Comparison of ENCODE assay signal across 8 cellular contexts in the genomic region with DNA sequence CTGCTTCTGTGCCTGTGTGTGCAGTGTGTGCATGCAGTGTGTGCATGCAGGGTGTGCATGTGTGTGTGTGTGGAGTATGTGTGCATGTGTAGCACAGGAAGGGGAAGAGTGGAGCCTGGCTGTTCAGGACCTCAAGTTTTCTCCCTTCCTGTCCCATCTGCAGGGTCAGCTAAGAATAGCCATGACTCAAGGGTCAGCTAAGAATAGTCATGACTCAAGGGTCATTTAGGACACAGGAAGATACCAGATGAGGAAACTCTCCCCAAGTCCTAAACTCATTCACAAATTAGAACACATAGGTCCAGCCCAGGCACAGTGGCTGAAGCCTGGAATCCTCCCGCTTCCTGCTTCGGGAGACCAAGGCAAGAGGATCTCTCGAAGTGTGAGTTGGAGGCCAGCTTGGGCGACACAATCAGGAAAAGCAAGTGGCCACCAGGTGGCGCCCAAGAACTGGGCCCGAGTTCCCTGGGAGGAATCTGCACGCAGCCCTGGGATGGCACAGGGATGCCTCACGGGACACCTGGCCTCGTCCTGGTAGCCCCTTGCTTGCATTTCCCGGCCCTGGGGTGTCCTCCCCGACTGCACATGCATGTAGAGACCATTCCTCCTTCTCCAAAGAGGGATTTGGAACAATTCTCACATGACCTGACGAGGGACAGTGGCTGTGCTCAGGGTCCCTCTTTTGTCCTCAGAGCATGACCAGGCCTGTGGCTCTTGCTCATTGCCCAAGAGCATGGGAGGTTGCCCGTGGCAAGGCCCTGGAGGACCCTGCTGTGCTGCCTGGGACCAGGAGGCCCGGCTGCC. TPM values are rescaled to one million over a fixed set of nuclear protein-coding genes. Genes with fewer than 3 reads are reported as not detected.
A peak's percentile ranks its signal among the peaks of the same experiment; 100 is the strongest.
DNase-seq lines count a peak whose midpoint lies in the region; ATAC-seq and TF ChIP-seq lines count a peak whose summit lies in the region.

No MANE protein-coding gene starts in this region.

- H3K9me3 ChIP-seq in CD8-positive, alpha-beta memory T cell (ENCODE audit: low read length) = no peaks in the 10 kb centered on the region
- no peaks in the 10 kb centered on the region for H3K9me3 ChIP-seq in MG63

- H3K36me3 ChIP-seq in CD8-positive, alpha-beta memory T cell (ENCODE audit: insufficient read depth, low read length) = no peaks in the 10 kb centered on the region
- H3K36me3 ChIP-seq in MG63 (no peaks in the 10 kb centered on the region), kidney epithelial cell (ENCODE audit: control insufficient read depth, insufficient read depth, low read length) (no peaks in the 10 kb centered on the region)

- CTCF ChIA-PET in CD8-positive, alpha-beta memory T cell (lab: Charles Lee) = interaction anchor here (0.8 to 2.4 kb wide), 12 partner anchors 10 to 160 kb away, joined by 3 to 10 read pairs (median 3); partner anchors contain the start of gene VOPP1

- ATAC-seq in GM19452 (IDR thresholded peaks at IDR 0.05; ENCODE audit: unreplicated experiment) = peak; percentile 53
- ATAC-seq in HG03039 (IDR thresholded peaks at IDR 0.05; ENCODE audit: unreplicated experiment) = no peak

- POLR2A ChIA-PET in CD8-positive, alpha-beta memory T cell (lab: Charles Lee) = no interaction called here

- peaks cover 0 to 2% (median 0%) of the 10 kb centered on the region in 3 donors for H3K36me3 Mint-ChIP-seq in CD8-positive, alpha-beta memory T cell

- peaks cover 2 to 5% (median 4%) of the 10 kb centered on the region in 3 donors for H3K4me1 Mint-ChIP-seq in CD8-positive, alpha-beta memory T cell

- peak; percentile 77 for TF ChIP-seq CTCF in astrocyte of the spinal cord (IDR thresholded peaks at IDR 0.05; ENCODE audit: low read depth, low read length)
- TF ChIP-seq CTCF in kidney epithelial cell (IDR thresholded peaks at IDR 0.05; ENCODE audit: insufficient read depth, low read length, poor library complexity, severe bottlenecking) = peak; percentile 77

- H3K27me3 ChIP-seq in CD8-positive, alpha-beta memory T cell (ENCODE audit: insufficient read depth, low read length, poor library complexity, severe bottlenecking) = no peaks in the 10 kb centered on the region
- H3K27me3 ChIP-seq in MG63 (no peaks in the 10 kb centered on the region), kidney epithelial cell (ENCODE audit: control insufficient read depth, insufficient read depth, low read length) (peaks cover 5% of the 10 kb centered on the region)

- H3K4me3 ChIP-seq in CD8-positive, alpha-beta memory T cell (ENCODE audit: low read length) = no peak overlapping the region
- H3K4me3 ChIP-seq in MG63 (no peak overlapping the region), astrocyte of the spinal cord (ENCODE audit: low read depth, low read length) (no peak overlapping the region), kidney epithelial cell (ENCODE audit: low read depth, low read length) (no peak overlapping the region)

- in situ Hi-C loops in astrocyte of the spinal cord (cut with HindIII; ENCODE audit: low sequenced_read_pairs) = no loop called here

- peaks cover 3 to 11% of the 10 kb centered on the region in 2 donors for H3K27me3 Mint-ChIP-seq in CD8-positive, alpha-beta memory T cell

- peaks cover 11% of the 10 kb centered on the region for H3K4me1 ChIP-seq in CD8-positive, alpha-beta memory T cell (ENCODE audit: insufficient read depth, low read length)

- H3K4me3 Mint-ChIP-seq in CD8-positive, alpha-beta memory T cell = no peak overlapping the region

- no peaks in the 10 kb centered on the region for H3K9me3 Mint-ChIP-seq in CD8-positive, alpha-beta memory T cell

- H3K27ac ChIP-seq in CD8-positive, alpha-beta memory T cell (ENCODE audit: low read depth, low read length) = no peak overlapping the region

- peak; percentile 40 to 74 (median 53) for DNase-seq in CD8-positive, alpha-beta memory T cell
- DNase-seq in MG63 (peak; percentile 58), T-helper 22 cell (ENCODE audit: low read depth) (peak; percentile 31), astrocyte of the spinal cord (ENCODE audit: low read depth, low spot score) (peak; percentile 41), kidney epithelial cell (ENCODE audit: low read depth) (no peak)
- DNase-seq in stimulated activated CD4-positive, alpha-beta T cell treated with anti-CD3 and anti-CD28 coated beads, Interleukin-4, amount 100 ng/mL, for 48 hours (ENCODE audit: low read depth in 2 of 2) = peak; percentile 68 to 84

- no peak overlapping the region for H3K27ac Mint-ChIP-seq in CD8-positive, alpha-beta memory T cell

RNA-seq across cellular contexts. Expression of gene VOPP1, which starts 21.4 kb away (rescaled TPM):
- 10 to 100 TPM; 65.6 to 67.3 TPM for total RNA-seq in CD8-positive, alpha-beta memory T cell
- 34.8 TPM for polyA plus RNA-seq in CD8-positive, alpha-beta memory T cell
- 45.4 and 56.4 TPM in 2 replicates for total RNA-seq in MG63 (2014; rRNA removed; shearing (Covaris generic); ENCODE audit: low replicate concordance)
- 115 and 118 TPM in 2 replicates for total RNA-seq in kidney epithelial cell
